In the genomic region with DNA sequence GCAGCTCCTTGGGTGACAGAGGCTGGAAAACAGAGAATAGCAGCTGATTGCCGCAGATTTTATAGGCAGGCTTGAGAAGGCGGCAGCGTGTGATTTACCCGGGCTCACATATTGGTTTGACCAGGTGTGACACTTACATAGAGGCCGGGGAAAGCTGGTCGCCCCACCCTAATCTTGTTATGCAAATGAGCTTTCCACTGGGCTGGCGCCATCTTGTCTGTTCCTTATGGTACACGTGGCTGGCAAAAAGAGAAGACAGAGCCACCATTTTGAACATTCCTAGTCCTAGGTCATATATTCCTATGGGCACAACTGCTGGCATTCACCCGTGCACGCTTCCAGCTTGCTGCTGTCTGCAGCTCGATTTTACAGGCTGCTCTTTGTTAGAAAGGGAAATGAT, we compare ENCODE assay signal across 2 cellular contexts.
TF ChIP-seq lines count a peak whose summit lies in the region.

No MANE protein-coding gene starts in this region.

TF ChIP-seq in GM23338, 12 proteins besides CTCF, POLR2A, EP300 and RAD21 (continues in another document):
- TF ChIP-seq ZNF462 (CRISPR knock-in tag; IDR thresholded peaks at IDR 0.05) (no peak), ZNF331 (CRISPR knock-in tag; IDR thresholded peaks at IDR 0.05; ENCODE audit: low read depth) (no peak), JUNB (IDR thresholded peaks at IDR 0.05; ENCODE audit: unreplicated experiment) (no peak), STAT1 (IDR thresholded peaks at IDR 0.05; ENCODE audit: unreplicated experiment) (no peak), EZH2 (IDR thresholded peaks at IDR 0.05; ENCODE audit: low read depth, unreplicated experiment) (no peak), NANOG (IDR thresholded peaks at IDR 0.05; ENCODE audit: borderline replicate concordance) (no peak), POLR2AphosphoS5 (IDR thresholded peaks at IDR 0.05; ENCODE audit: low read depth) (no peak), ZNF114 (CRISPR knock-in tag; IDR thresholded peaks at IDR 0.05) (no peak), CREB1 (CRISPR knock-in tag; IDR thresholded peaks at IDR 0.05; ENCODE audit: low read depth) (no peak), EZH2phosphoT487 (IDR thresholded peaks at IDR 0.05; ENCODE audit: unreplicated experiment) (no peak)
- TF ChIP-seq, protein P1, sequence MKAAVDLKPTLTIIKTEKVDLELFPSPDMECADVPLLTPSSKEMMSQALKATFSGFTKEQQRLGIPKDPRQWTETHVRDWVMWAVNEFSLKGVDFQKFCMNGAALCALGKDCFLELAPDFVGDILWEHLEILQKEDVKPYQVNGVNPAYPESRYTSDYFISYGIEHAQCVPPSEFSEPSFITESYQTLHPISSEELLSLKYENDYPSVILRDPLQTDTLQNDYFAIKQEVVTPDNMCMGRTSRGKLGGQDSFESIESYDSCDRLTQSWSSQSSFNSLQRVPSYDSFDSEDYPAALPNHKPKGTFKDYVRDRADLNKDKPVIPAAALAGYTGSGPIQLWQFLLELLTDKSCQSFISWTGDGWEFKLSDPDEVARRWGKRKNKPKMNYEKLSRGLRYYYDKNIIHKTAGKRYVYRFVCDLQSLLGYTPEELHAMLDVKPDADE (IDR thresholded peaks at IDR 0.05) = no peak

TF ChIP-seq in WTC11, 78 proteins besides CTCF, POLR2A, EP300 and RAD21 (continued from another document):
- TF ChIP-seq, protein P2, sequence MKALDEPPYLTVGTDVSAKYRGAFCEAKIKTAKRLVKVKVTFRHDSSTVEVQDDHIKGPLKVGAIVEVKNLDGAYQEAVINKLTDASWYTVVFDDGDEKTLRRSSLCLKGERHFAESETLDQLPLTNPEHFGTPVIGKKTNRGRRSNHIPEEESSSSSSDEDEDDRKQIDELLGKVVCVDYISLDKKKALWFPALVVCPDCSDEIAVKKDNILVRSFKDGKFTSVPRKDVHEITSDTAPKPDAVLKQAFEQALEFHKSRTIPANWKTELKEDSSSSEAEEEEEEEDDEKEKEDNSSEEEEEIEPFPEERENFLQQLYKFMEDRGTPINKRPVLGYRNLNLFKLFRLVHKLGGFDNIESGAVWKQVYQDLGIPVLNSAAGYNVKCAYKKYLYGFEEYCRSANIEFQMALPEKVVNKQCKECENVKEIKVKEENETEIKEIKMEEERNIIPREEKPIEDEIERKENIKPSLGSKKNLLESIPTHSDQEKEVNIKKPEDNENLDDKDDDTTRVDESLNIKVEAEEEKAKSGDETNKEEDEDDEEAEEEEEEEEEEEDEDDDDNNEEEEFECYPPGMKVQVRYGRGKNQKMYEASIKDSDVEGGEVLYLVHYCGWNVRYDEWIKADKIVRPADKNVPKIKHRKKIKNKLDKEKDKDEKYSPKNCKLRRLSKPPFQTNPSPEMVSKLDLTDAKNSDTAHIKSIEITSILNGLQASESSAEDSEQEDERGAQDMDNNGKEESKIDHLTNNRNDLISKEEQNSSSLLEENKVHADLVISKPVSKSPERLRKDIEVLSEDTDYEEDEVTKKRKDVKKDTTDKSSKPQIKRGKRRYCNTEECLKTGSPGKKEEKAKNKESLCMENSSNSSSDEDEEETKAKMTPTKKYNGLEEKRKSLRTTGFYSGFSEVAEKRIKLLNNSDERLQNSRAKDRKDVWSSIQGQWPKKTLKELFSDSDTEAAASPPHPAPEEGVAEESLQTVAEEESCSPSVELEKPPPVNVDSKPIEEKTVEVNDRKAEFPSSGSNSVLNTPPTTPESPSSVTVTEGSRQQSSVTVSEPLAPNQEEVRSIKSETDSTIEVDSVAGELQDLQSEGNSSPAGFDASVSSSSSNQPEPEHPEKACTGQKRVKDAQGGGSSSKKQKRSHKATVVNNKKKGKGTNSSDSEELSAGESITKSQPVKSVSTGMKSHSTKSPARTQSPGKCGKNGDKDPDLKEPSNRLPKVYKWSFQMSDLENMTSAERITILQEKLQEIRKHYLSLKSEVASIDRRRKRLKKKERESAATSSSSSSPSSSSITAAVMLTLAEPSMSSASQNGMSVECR (CRISPR knock-in tag; IDR thresholded peaks at IDR 0.05; ENCODE audit: borderline replicate concordance) = no peak
- TF ChIP-seq FOXJ3 (CRISPR knock-in tag; IDR thresholded peaks at IDR 0.05; ENCODE audit: borderline replicate concordance) = no peak
- no peak for TF ChIP-seq ZMAT4 (CRISPR knock-in tag; IDR thresholded peaks at IDR 0.05)
- TF ChIP-seq JAZF1 (CRISPR knock-in tag; IDR thresholded peaks at IDR 0.05) = no peak
- no peak for TF ChIP-seq ZNF396 (CRISPR knock-in tag; IDR thresholded peaks at IDR 0.05; ENCODE audit: borderline replicate concordance)
- no peak for TF ChIP-seq ATF6 (CRISPR knock-in tag; IDR thresholded peaks at IDR 0.05)
- no peak for TF ChIP-seq EMX1 (CRISPR knock-in tag; IDR thresholded peaks at IDR 0.05)
